ENCODE assay signal across 16 cellular contexts in genomic region chrX:53000447-53001208, GRCh38. TPM values are rescaled to one million over a fixed set of nuclear protein-coding genes. Genes with fewer than 3 reads are reported as not detected.
A peak's percentile ranks its signal among the peaks of the same experiment; 100 is the strongest.
DNase-seq lines count a peak whose midpoint lies in the region; ATAC-seq and TF ChIP-seq lines count a peak whose summit lies in the region.
"Had no signal": no experiment of that assay in that cellular context is flagged by ENCODE, and none has a peak within 500 bp of the region (broad histone marks: within the 10 kb centered on the region; RNA-seq: fewer than 3 reads in every experiment).

No MANE protein-coding gene starts in this region.

- TF ChIP-seq POLR2A in stomach (IDR thresholded peaks at IDR 0.05), result no peak

- no peak overlapping the region for H3K27ac Mint-ChIP-seq in T-cell

- no peak overlapping the region for H3K27ac ChIP-seq in stomach
- H3K27ac ChIP-seq: BLaER1, breast epithelium, RWPE1 had no signal

- H3K36me3 ChIP-seq in stomach, result no peaks in the 10 kb centered on the region
- H3K36me3 ChIP-seq: BLaER1, breast epithelium had no signal

- peaks cover 0 to 7% (median 6%) of the 10 kb centered on the region in 4 donors for H3K4me1 ChIP-seq in stomach
- H3K4me1 ChIP-seq: breast epithelium had no signal

- intact Hi-C loops in stomach (cut with DNase I; ENCODE audit: low total_unique reads), result no loop called here

- WGBS in stomach, 5 donors, result 20 to 52% (median 24%) methylated on average over 22 to 36 of the region's 36 CpGs

- peak; percentile 11 for DNase-seq in stimulated activated CD4-positive, alpha-beta T cell treated with anti-CD3 and anti-CD28 coated beads, Interleukin-4, amount 100 ng/mL, for 1 hour
- no peak for DNase-seq in stimulated activated CD4-positive, alpha-beta T cell treated with anti-CD3 and anti-CD28 coated beads, Interleukin-2, amount 100 ng/mL, for 48 hours
- DNase-seq in T-cell (peak in 2 of 34 experiments; percentile 0 to 9), germinal center (ENCODE audit: low spot score) (peak; percentile 11), SKM-1 treated with dmso at 0.1 percent for 144 hours (lab: John Stamatoyannopoulos, UW; ENCODE audit: unreplicated experiment) (no peak), stomach (no peak), GM10248 (ENCODE audit: extremely low spot score) (no peak)
- DNase-seq: activated CD4-positive, alpha-beta T cell treated with anti-CD3 and anti-CD28 coated beads for 4 hours; activated effector memory CD4-positive, alpha-beta T cell treated with anti-CD3 and anti-CD28 coated beads, Interleukin-2, amount 50 U/mL, for 16 hours; DMS53; effector memory CD4-positive, alpha-beta T cell; NCI-H1105; T-helper 17 cell had no signal

- no peak for TF ChIP-seq EP300 in stomach (IDR thresholded peaks at IDR 0.05)

- H3K9me3 ChIP-seq in stomach, result no peaks in the 10 kb centered on the region
- H3K9me3 ChIP-seq: BLaER1, breast epithelium had no signal

- TF ChIP-seq CTCF in stomach (IDR thresholded peaks at IDR 0.05), result no peak
- no peak for TF ChIP-seq CTCF in GM10248 (IDR thresholded peaks at IDR 0.05; ENCODE audit: control extremely low read depth, extremely low read depth, low read depth, missing control alignments)

- H3K9me3 Mint-ChIP-seq in T-cell, result no peaks in the 10 kb centered on the region

- peak overlapping the region; percentile 31 to 60 (median 43) for H3K4me3 Mint-ChIP-seq in T-cell
- H3K4me3 Mint-ChIP-seq: T-helper 17 cell had no signal

- H3K4me3 ChIP-seq in stomach, result no peak overlapping the region
- H3K4me3 ChIP-seq: BLaER1, breast epithelium had no signal

- peaks cover 8 to 37% (median 17%) of the 10 kb centered on the region in 3 donors for H3K27me3 ChIP-seq in stomach

- POLR2A ChIA-PET in T-cell (lab: Charles Lee) (interaction anchor here in 1 of 2 donors (0.5 to 0.6 kb wide), 2 partner anchors 293 to 331 kb away, joined by 3 to 6 read pairs; no protein-coding TSS in a partner anchor), GM10248 (lab: Yijun Ruan, JAX) (no interaction called here)

- peaks cover 10 to 44% of the 10 kb centered on the region in 2 donors for H3K27me3 Mint-ChIP-seq in T-cell

- peaks cover 3 to 9% (median 6%) of the 10 kb centered on the region in 3 donors for H3K4me1 Mint-ChIP-seq in T-cell

- peak; percentile 43 to 75 (median 59) for ATAC-seq in T-cell (replicated peaks in 1 of 4)
- ATAC-seq: T-helper 17 cell had no signal

- CTCF ChIA-PET in T-cell (lab: Charles Lee), result no interaction called here
- CTCF ChIA-PET in GM10248 (lab: Yijun Ruan, JAX), result interaction anchor here (1.7 kb wide), 1 partner anchor 11 kb away, joined by 3 read pairs; no protein-coding TSS in a partner anchor

- H3K36me3 Mint-ChIP-seq in T-cell, result no peaks in the 10 kb centered on the region

RNA-seq across cellular contexts. Expression of gene FAM156A, which starts 42.3 kb away (rescaled TPM):
- 10 to 100 TPM; 16.5 to 23.0 (median 17.8) TPM for total RNA-seq in T-cell
- total RNA-seq in stomach, result 100 to 1,000 TPM in 1 of 5 donors, 10 to 100 TPM in 4; 19.3 to 196 (median 21.1) TPM
- polyA plus RNA-seq in stomach, result 10 to 100 TPM in 1 of 3 donors, 1 to 10 TPM in 2; 4.5 to 13.5 (median 5.8) TPM

RNA-seq across cellular contexts. Expression of gene GPR173, which starts 48.0 kb away (rescaled TPM):
- total RNA-seq in T-cell (under 1 TPM in 4 of 5 donors, not detected in 1; 0.12 to 0.50 (median 0.17) TPM), stomach (1 to 10 TPM in 2 of 5 donors, not detected in 3; 1.0 to 7.5 TPM)
- polyA plus RNA-seq in stomach, result under 1 TPM in 2 of 3 donors, not detected in 1; 0.44 to 0.53 TPM
- total RNA-seq: T-helper 17 cell had no signal

Comparison
In these comparisons a context has a peak if more than half of its experiments do, and no peak if none do; other contexts are left out.
1. DNase-seq: peak in stimulated activated CD4-positive, alpha-beta T cell treated with anti-CD3 and anti-CD28 coated beads, Interleukin-4, amount 100 ng/mL, for 1 hour (single experiment) and germinal center (single experiment); none in stimulated activated CD4-positive, alpha-beta T cell treated with anti-CD3 and anti-CD28 coated beads, Interleukin-2, amount 100 ng/mL, for 48 hours (0 of 2), SKM-1 treated with dmso at 0.1 percent for 144 hours (single experiment), stomach (single experiment) and GM10248 (single experiment).